ENCODE assay signal across 25 cellular contexts in genomic region chr9:9170735-9171134, GRCh38.
DNase-seq lines count a peak whose midpoint lies in the region; ATAC-seq and TF ChIP-seq lines count a peak whose summit lies in the region.
"Had no signal": no experiment of that assay in that cellular context is flagged by ENCODE, and none has a peak within 500 bp of the region (broad histone marks: within the 10 kb centered on the region; RNA-seq: fewer than 3 reads in every experiment).

No MANE protein-coding gene starts in this region.

- no peak for ATAC-seq in naive thymus-derived CD8-positive, alpha-beta T cell
- no peak for ATAC-seq in GM21381 (IDR thresholded peaks at IDR 0.05; ENCODE audit: unreplicated experiment)
- ATAC-seq: stimulated activated naive CD8-positive, alpha-beta T cell treated with anti-CD3 and anti-CD28 coated beads, Interleukin-15, amount 100 ng/mL, for 72 hours had no signal

- DNase-seq in DMS153 treated with DMSO at 0.1 percent for 48 hours (lab: John Stamatoyannopoulos, UW; ENCODE audit: unreplicated experiment) (peak; percentile 16), DMS153 (lab: John Stamatoyannopoulos, UW) (no peak), NCI-H146 (lab: John Stamatoyannopoulos, UW) (peak; percentile 67), NCI-H748 (lab: John Stamatoyannopoulos, UW; ENCODE audit: unreplicated experiment) (peak; percentile 65), glutamatergic neuron (peak; percentile 10), spleen (no peak)
- DNase-seq in naive thymus-derived CD8-positive, alpha-beta T cell, result no peak
- DNase-seq: activated CD4-positive, alpha-beta memory T cell treated with anti-CD3 and anti-CD28 coated beads, Interleukin-2, amount 10 ng/mL, durations not matched to agents 7 days and 5 days; activated CD4-positive, alpha-beta T cell treated with anti-CD3 and anti-CD28 coated beads for 1 hour; activated CD8-positive, alpha-beta memory T cell treated with anti-CD3 and anti-CD28 coated beads, Interleukin-2, amount 50 U/mL, for 48 hours; Calu3; effector CD4-positive, alpha-beta T cell; islet precursor cell; left ventricle myocardium inferior; naive B cell; NCI-H1417 treated with DMSO at 0.1 percent for 48 hours; NCI-H446 treated with DMSO at 0.1 percent for 48 hours; stimulated activated naive CD8-positive, alpha-beta T cell treated with anti-CD3 and anti-CD28 coated beads, Interleukin-15, amount 100 ng/mL, for 72 hours; T-helper 2 cell had no signal

- H3K27ac ChIP-seq in spleen, result no peak overlapping the region
- H3K27ac ChIP-seq: 22Rv1, left ventricle myocardium inferior, vagina had no signal

- H3K4me3 ChIP-seq in spleen, result no peak overlapping the region
- H3K4me3 ChIP-seq: left ventricle myocardium inferior, vagina had no signal

- TF ChIP-seq POLR2A in spleen (IDR thresholded peaks at IDR 0.05), result no peak

- H3K27ac Mint-ChIP-seq in glutamatergic neuron (ENCODE audit: unreplicated experiment), result peak overlapping the region; percentile 78
- H3K27ac Mint-ChIP-seq in naive thymus-derived CD8-positive, alpha-beta T cell, result no peak overlapping the region
- H3K27ac Mint-ChIP-seq: activated CD4-positive, alpha-beta memory T cell treated with anti-CD3 and anti-CD28 coated beads, Interleukin-2, amount 10 ng/mL, durations not matched to agents 7 days and 5 days; activated naive CD4-positive, alpha-beta T cell treated with anti-CD3 and anti-CD28 coated beads, Interleukin-2, amount 50 U/mL, for 24 hours; activated T-helper 2 cell treated with anti-CD3 and anti-CD28 coated beads, Interferon-gamma antibody, Interleukin-2, Interleukin-4, amounts not matched to agents 10 μg/mL and 5 μg/mL and 100 μg/mL, durations not matched to agents 14 hours and 24 hours and 36 hours; CD14-positive monocyte; naive B cell; stimulated activated naive CD8-positive, alpha-beta T cell treated with anti-CD3 and anti-CD28 coated beads, Interleukin-15, amount 100 ng/mL, for 72 hours had no signal

- TF ChIP-seq CTCF in glutamatergic neuron (IDR thresholded peaks at IDR 0.05; ENCODE audit: partially characterized antibody, unreplicated experiment), result no peak
- TF ChIP-seq CTCF in spleen (IDR thresholded peaks at IDR 0.05 in 8 of 11, conservative IDR thresholded peaks at IDR 0.05 in 3 of 11), result no peak

- no peaks in the 10 kb centered on the region for H3K36me3 ChIP-seq in spleen
- H3K36me3 ChIP-seq: left ventricle myocardium inferior, vagina had no signal

- 32 to 44% (median 38%) methylated on average over 2 of the region's 2 CpGs for WGBS in spleen, 5 donors

- H3K4me3 Mint-ChIP-seq in glutamatergic neuron (ENCODE audit: unreplicated experiment), result peak overlapping the region; percentile 17
- H3K4me3 Mint-ChIP-seq in naive thymus-derived CD8-positive, alpha-beta T cell, result no peak overlapping the region
- H3K4me3 Mint-ChIP-seq: activated CD4-positive, alpha-beta memory T cell treated with anti-CD3 and anti-CD28 coated beads, Interleukin-2, amount 10 ng/mL, durations not matched to agents 7 days and 5 days; activated naive CD4-positive, alpha-beta T cell treated with anti-CD3 and anti-CD28 coated beads, Interleukin-2, amount 50 U/mL, for 24 hours; CD14-positive monocyte; naive B cell; stimulated activated naive CD8-positive, alpha-beta T cell treated with anti-CD3 and anti-CD28 coated beads, Interleukin-15, amount 100 ng/mL, for 72 hours had no signal

- intact Hi-C loops in spleen (cut with DNase I; ENCODE audit: low total_unique reads), result no loop called here

- H3K4me1 ChIP-seq in spleen, result no peaks in the 10 kb centered on the region
- H3K4me1 ChIP-seq: left ventricle myocardium inferior, vagina had no signal

- H3K9me3 Mint-ChIP-seq in glutamatergic neuron (ENCODE audit: unreplicated experiment), result peaks cover 7% of the 10 kb centered on the region
- peaks cover 0 to 15% (median 1%) of the 10 kb centered on the region in 9 donors for H3K9me3 Mint-ChIP-seq in naive thymus-derived CD8-positive, alpha-beta T cell
- H3K9me3 Mint-ChIP-seq: activated CD4-positive, alpha-beta memory T cell treated with anti-CD3 and anti-CD28 coated beads, Interleukin-2, amount 10 ng/mL, durations not matched to agents 7 days and 5 days had no signal

- no peaks in the 10 kb centered on the region for H3K9me3 ChIP-seq in spleen
- H3K9me3 ChIP-seq: left ventricle myocardium inferior, vagina had no signal

- peaks cover 4% of the 10 kb centered on the region for H3K27me3 Mint-ChIP-seq in glutamatergic neuron (ENCODE audit: unreplicated experiment)
- H3K27me3 Mint-ChIP-seq in naive thymus-derived CD8-positive, alpha-beta T cell, result peaks cover 0 to 3% (median 0%) of the 10 kb centered on the region in 5 donors
- H3K27me3 Mint-ChIP-seq: activated CD4-positive, alpha-beta memory T cell treated with anti-CD3 and anti-CD28 coated beads, Interleukin-2, amount 10 ng/mL, durations not matched to agents 7 days and 5 days; naive B cell; stimulated activated naive CD8-positive, alpha-beta T cell treated with anti-CD3 and anti-CD28 coated beads, Interleukin-15, amount 100 ng/mL, for 72 hours had no signal

- no peaks in the 10 kb centered on the region for H3K27me3 ChIP-seq in spleen (replicated peaks in 1 of 7)
- H3K27me3 ChIP-seq: vagina had no signal

- POLR2A ChIA-PET in naive thymus-derived CD8-positive, alpha-beta T cell (lab: Charles Lee), result no interaction called here

- H3K4me1 Mint-ChIP-seq in glutamatergic neuron (ENCODE audit: low read depth, unreplicated experiment), result peaks cover 28% of the 10 kb centered on the region
- H3K4me1 Mint-ChIP-seq in naive thymus-derived CD8-positive, alpha-beta T cell, result no peaks in the 10 kb centered on the region
- H3K4me1 Mint-ChIP-seq: activated CD4-positive, alpha-beta memory T cell treated with anti-CD3 and anti-CD28 coated beads, Interleukin-2, amount 10 ng/mL, durations not matched to agents 7 days and 5 days; activated naive CD4-positive, alpha-beta T cell treated with anti-CD3 and anti-CD28 coated beads, Interleukin-2, amount 50 U/mL, for 24 hours; CD14-positive monocyte; naive B cell; stimulated activated naive CD8-positive, alpha-beta T cell treated with anti-CD3 and anti-CD28 coated beads, Interleukin-15, amount 100 ng/mL, for 72 hours had no signal

- H3K36me3 Mint-ChIP-seq in glutamatergic neuron (ENCODE audit: unreplicated experiment), result no peaks in the 10 kb centered on the region
- no peaks in the 10 kb centered on the region for H3K36me3 Mint-ChIP-seq in naive thymus-derived CD8-positive, alpha-beta T cell
- H3K36me3 Mint-ChIP-seq: activated naive CD4-positive, alpha-beta T cell treated with anti-CD3 and anti-CD28 coated beads, Interleukin-2, amount 50 U/mL, for 24 hours; CD14-positive monocyte; naive B cell had no signal

Comparison
In these comparisons a context has a peak if more than half of its experiments do, and no peak if none do; other contexts are left out.
1. DNase-seq: peak in DMS153 treated with DMSO at 0.1 percent for 48 hours (single experiment), NCI-H146 (single experiment), NCI-H748 (single experiment) and glutamatergic neuron (single experiment); none in DMS153 (single experiment), naive thymus-derived CD8-positive, alpha-beta T cell (0 of 10) and spleen (single experiment).